In the genomic region with DNA sequence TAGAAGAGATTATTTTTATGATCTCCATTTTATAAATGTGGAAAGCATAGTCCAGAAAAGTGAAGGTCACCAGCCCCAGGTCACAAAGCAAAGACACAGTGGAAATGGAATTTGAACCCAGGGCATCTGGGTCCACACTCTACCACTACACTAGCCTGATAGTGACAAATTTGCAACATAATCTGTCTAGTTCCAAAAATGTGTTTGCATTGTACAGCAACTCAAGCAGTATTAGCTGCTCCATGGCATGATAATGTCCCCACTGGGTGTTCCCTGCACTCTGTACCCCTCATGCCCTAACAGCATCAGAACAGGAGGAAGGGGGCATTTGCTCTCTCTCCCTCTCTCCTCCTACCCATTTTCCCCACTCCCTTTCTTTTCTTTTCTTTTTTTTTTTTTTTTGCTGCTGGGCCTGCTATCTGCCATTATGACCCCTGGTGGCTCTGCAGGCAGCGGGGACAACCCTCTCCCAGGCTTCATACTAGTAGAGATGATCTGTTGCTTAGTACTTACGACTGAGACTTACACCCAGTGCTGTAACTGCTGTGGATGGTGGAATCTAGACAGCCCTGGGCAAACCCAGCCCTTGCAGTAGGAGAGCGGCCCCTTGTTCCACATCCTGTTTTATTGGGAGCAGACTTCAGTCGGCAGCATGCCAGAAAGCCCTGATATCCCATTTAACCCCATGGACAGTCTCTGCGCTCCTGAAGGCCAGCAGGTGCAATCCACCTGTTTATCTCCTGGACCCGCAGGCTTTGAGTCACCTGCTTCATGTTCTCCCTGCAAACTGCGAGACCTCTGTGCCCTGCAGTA, we compare ENCODE assay signal across 12 cellular contexts.
DNase-seq lines count a peak whose midpoint lies in the region; ATAC-seq and TF ChIP-seq lines count a peak whose summit lies in the region.
"Had no signal": no experiment of that assay in that cellular context is flagged by ENCODE, and none has a peak within 500 bp of the region (broad histone marks: within the 10 kb centered on the region; RNA-seq: fewer than 3 reads in every experiment).

No MANE protein-coding gene starts in this region.

- intact Hi-C loops in heart left ventricle (cut with DNase I): loop anchor here in 1 of 10 donors (10.0 kb wide), 1 partner anchor 302 kb away; a partner anchor contains a TSS

- H3K27me3 ChIP-seq in GM06990 (replicated peaks; ENCODE audit: control insufficient read depth, insufficient read depth, low read length) (no peaks in the 10 kb centered on the region), mucosa of stomach (ENCODE audit: control insufficient read depth, insufficient read depth, low read length) (no peaks in the 10 kb centered on the region), heart left ventricle (no peaks in the 10 kb centered on the region)

- H3K9ac ChIP-seq in mucosa of stomach (ENCODE audit: low read length): peak overlapping the region; percentile 3

- no peak for TF ChIP-seq POLR2A in heart left ventricle (IDR thresholded peaks at IDR 0.05)

- no peak overlapping the region for H3K27ac ChIP-seq in heart left ventricle

- TF ChIP-seq CTCF in GM06990 (IDR thresholded peaks at IDR 0.05; ENCODE audit: insufficient read depth, low read length, poor library complexity, severe bottlenecking) (peak; percentile 3), heart left ventricle (IDR thresholded peaks at IDR 0.05) (no peak)

- H3K4me1 ChIP-seq in mucosa of stomach (ENCODE audit: control insufficient read depth, insufficient read depth, low read length) (peaks cover 84% of the 10 kb centered on the region), heart left ventricle (peaks cover 0 to 7% (median 0%) of the 10 kb centered on the region in 12 donors)

- ATAC-seq in GM21526 (IDR thresholded peaks at IDR 0.05; ENCODE audit: low FRiP score, unreplicated experiment): no peak
- ATAC-seq in heart left ventricle: no peak
- ATAC-seq: esophagus mucosa had no signal

- H3K9me3 ChIP-seq in mucosa of stomach (ENCODE audit: control insufficient read depth, low read length): no peaks in the 10 kb centered on the region
- H3K9me3 ChIP-seq in heart left ventricle: no peaks in the 10 kb centered on the region

- H3K4me3 ChIP-seq in GM06990 (replicated peaks; ENCODE audit: low read depth, low read length) (no peak overlapping the region), mucosa of stomach (ENCODE audit: low read length) (no peak overlapping the region), heart left ventricle (no peak overlapping the region)

- DNase-seq in GM06990 (ENCODE audit: extremely low read depth, insufficient read length): no peak
- peak; percentile 85 for DNase-seq in NCI-H146 treated with DMSO at 0.1 percent for 48 hours (lab: John Stamatoyannopoulos, UW; ENCODE audit: unreplicated experiment)
- peak; percentile 87 for DNase-seq in SW480 (ENCODE audit: low spot score)
- DNase-seq in Kasumi-1 (lab: John Stamatoyannopoulos, UW): no peak
- no peak for DNase-seq in heart left ventricle
- DNase-seq in anterior cingulate cortex (lab: John Stamatoyannopoulos, UW): no peak
- DNase-seq: activated CD4-positive, alpha-beta T cell treated with anti-CD3 and anti-CD28 coated beads, Interleukin-2, amount 50 U/mL, for 4 hours; activated T-cell treated with anti-CD3 and anti-CD28 coated beads, Interleukin-2, amount 50 U/mL, for 24 hours; NCI-H226 had no signal

- 58 to 72% (median 67%) methylated on average over 6 to 7 of the region's 7 CpGs for WGBS in heart left ventricle, 4 donors

- H3K36me3 ChIP-seq in GM06990 (ENCODE audit: control insufficient read depth, insufficient read depth, low read length) (no peaks in the 10 kb centered on the region), mucosa of stomach (ENCODE audit: control insufficient read depth, insufficient read depth, low read length) (peaks cover 5% of the 10 kb centered on the region), heart left ventricle (no peaks in the 10 kb centered on the region)

Comparison
In these comparisons a context has a peak if more than half of its experiments do, and no peak if none do; other contexts are left out.
1. DNase-seq: peak in NCI-H146 treated with DMSO at 0.1 percent for 48 hours (single experiment) and SW480 (single experiment); none in GM06990 (single experiment), Kasumi-1 (0 of 2), heart left ventricle (0 of 5) and anterior cingulate cortex (0 of 58).